ENCODE assay signal across 9 cellular contexts in genomic region chr5:163915481-163915961, GRCh38.
DNase-seq lines count a peak whose midpoint lies in the region; ATAC-seq, FAIRE-seq and TF ChIP-seq lines count a peak whose summit lies in the region.
"Had no signal": no experiment of that assay in that cellular context is flagged by ENCODE, and none has a peak within 500 bp of the region (broad histone marks: within the 10 kb centered on the region; RNA-seq: fewer than 3 reads in every experiment).

No MANE protein-coding gene starts in this region.

- DNase-seq in HAP-1 (ENCODE audit: low spot score in 2 of 2) (peak; percentile 8 to 39), MM.1S (peak; percentile 56), bronchial epithelial cell (ENCODE audit: low read depth) (peak; percentile 5), pons (ENCODE audit: low spot score) (peak; percentile 36), activated gamma-delta T cell (lab: John Stamatoyannopoulos, UW) (no peak), inferior parietal cortex (ENCODE audit: extremely low spot score) (no peak)
- no peak for DNase-seq in activated CD4-positive, alpha-beta T cell treated with anti-CD3 and anti-CD28 coated beads, Interleukin-2, amount 50 U/mL, for 1 hour

- no peaks in the 10 kb centered on the region for H3K9me2 ChIP-seq in MM.1S (replicated peaks; ENCODE audit: insufficient read depth, low read length)

- ATAC-seq in GM18511 (IDR thresholded peaks at IDR 0.05; ENCODE audit: unreplicated experiment) = peak; percentile 81

- H3K27ac ChIP-seq in MM.1S (ENCODE audit: low read length) = peak overlapping the region; percentile 75

- no peaks in the 10 kb centered on the region for H4K20me1 ChIP-seq in MM.1S (ENCODE audit: insufficient read depth, low read length)

- peak overlapping the region; percentile 67 for H3K4me2 ChIP-seq in MM.1S (ENCODE audit: low read depth, low read length)

- H3K36me3 ChIP-seq in HAP-1 (replicated peaks) (no peaks in the 10 kb centered on the region), MM.1S (replicated peaks; ENCODE audit: insufficient read depth, low read length) (no peaks in the 10 kb centered on the region), bronchial epithelial cell (ENCODE audit: control insufficient read depth, insufficient read depth, low read length) (no peaks in the 10 kb centered on the region)

- H2AFZ ChIP-seq in MM.1S (ENCODE audit: low read length) = peak overlapping the region; percentile 37

- TF ChIP-seq CTCF in MM.1S (IDR thresholded peaks at IDR 0.05; ENCODE audit: low read length) (no peak), bronchial epithelial cell (IDR thresholded peaks at IDR 0.05; ENCODE audit: insufficient read depth, low read length, severe bottlenecking) (no peak)

- H3K27me3 ChIP-seq in HAP-1 (ENCODE audit: low read depth) (no peaks in the 10 kb centered on the region), MM.1S (replicated peaks; ENCODE audit: insufficient read depth, low read length) (no peaks in the 10 kb centered on the region), bronchial epithelial cell (ENCODE audit: control insufficient read depth, insufficient read depth, low read length) (no peaks in the 10 kb centered on the region)

- H3K4me3 ChIP-seq in HAP-1 = no peak overlapping the region
- H3K4me3 ChIP-seq in MM.1S (ENCODE audit: low read length) = 0 out of 2 replicates have a peak overlapping the region, but pooled peaks have one; percentile 7
- no peak overlapping the region for H3K4me3 ChIP-seq in bronchial epithelial cell (ENCODE audit: low read depth, low read length)

- FAIRE-seq in bronchial epithelial cell (lab: Jason Lieb, UNC) = no peak
- FAIRE-seq: keratinocyte had no signal

- H3K9me3 ChIP-seq in HAP-1 (no peaks in the 10 kb centered on the region), MM.1S (replicated peaks; ENCODE audit: insufficient read depth, low read length) (no peaks in the 10 kb centered on the region)

- H3K4me1 ChIP-seq in HAP-1 = peaks cover 10% of the 10 kb centered on the region
- H3K4me1 ChIP-seq in MM.1S (ENCODE audit: low read length) = peaks cover 27% of the 10 kb centered on the region

- H3K79me2 ChIP-seq in MM.1S (ENCODE audit: low read length) = no peaks in the 10 kb centered on the region

- H3F3A ChIP-seq in MM.1S (ENCODE audit: insufficient read depth, low read length) = peaks cover 6% of the 10 kb centered on the region; the same call in 1 of the 2 replicates

- H3K9ac ChIP-seq in MM.1S (ENCODE audit: low read length) = peak overlapping the region; percentile 23; the same call in 1 of the 2 replicates

- in situ Hi-C loops in HAP-1 (cut with MboI; ENCODE audit: low sequenced_read_pairs) = no loop called here

Comparison
In these comparisons a context has a peak if more than half of its experiments do, and no peak if none do; other contexts are left out.
1. DNase-seq: peak in HAP-1 (2 of 2), MM.1S (single experiment), bronchial epithelial cell (single experiment) and pons (single experiment); none in activated gamma-delta T cell (single experiment), inferior parietal cortex (single experiment) and activated CD4-positive, alpha-beta T cell treated with anti-CD3 and anti-CD28 coated beads, Interleukin-2, amount 50 U/mL, for 1 hour (single experiment).